8 cellular contexts compared by ENCODE assay signal in genomic region chr10:6202684-6203330, GRCh38. TPM values are rescaled to one million over a fixed set of nuclear protein-coding genes. Genes with fewer than 3 reads are reported as not detected.
DNase-seq lines count a peak whose midpoint lies in the region; ATAC-seq and TF ChIP-seq lines count a peak whose summit lies in the region.

PFKFB3 (plus strand) TSS chr10:6202932; CDS start chr10:6203261, 329 bp downstream.

- DNase-seq in Caco-2 (peak; percentile 96 to 99), PC-9 (peak; percentile 73 to 96), activated T-helper 1 cell treated with Interleukin-2 at 50 U/mL for 16 hours (ENCODE audit: low read depth) (peak; percentile 88), fibroblast of gingiva (ENCODE audit: low read depth) (peak; percentile 96), naive B cell (peak; percentile 85)

- peak within 1 kb of the TSS; percentile 55 for H3K27ac ChIP-seq in PC-9

- BruUV-seq in Caco-2 (replicated peaks; lab: Mats Ljungman, UMichigan) = no TSS peak
- no TSS peak for BruUV-seq in PC-9 (replicated peaks; lab: Mats Ljungman, UMichigan)

- CTCF ChIA-PET in Caco-2 (lab: Charles Lee) (interaction anchor here (0.6 to 5.2 kb wide), 29 partner anchors 11 to 313 kb away, joined by 3 to 327 read pairs (median 4); partner anchors contain the start of genes ANKRD16 and FBH1), PC-9 (lab: Charles Lee) (interaction anchor here (0.6 to 1.7 kb wide), 3 partner anchors 78 to 199 kb away, joined by 3 to 34 read pairs (median 3); no protein-coding TSS in a partner anchor)

- peak within 1 kb of the TSS; percentile 76 for H2AFZ ChIP-seq in PC-9

- peaks cover 6% of the 10 kb centered on the region for H3F3A ChIP-seq in PC-9 (ENCODE audit: insufficient read depth, low read depth)

- H3K4me3 Mint-ChIP-seq in Caco-2 (ENCODE audit: unreplicated experiment) (peak within 1 kb of the TSS; percentile 92), naive B cell (peak within 1 kb of the TSS; percentile 86 to 98 (median 94))
- H3K4me3 Mint-ChIP-seq in stimulated activated memory B cell treated with anti-CD40 and anti-IgM and Interleukin-4, amounts not matched to agents 10 μg/mL and 1 μg/mL and 100 μg/mL, for 72 hours = peak within 1 kb of the TSS; percentile 94

- peak; percentile 78 for ATAC-seq in GM19452 (IDR thresholded peaks at IDR 0.05; ENCODE audit: unreplicated experiment)
- peak; percentile 36 for ATAC-seq in HG03575 (IDR thresholded peaks at IDR 0.05; ENCODE audit: extremely low read depth, insufficient number of reproducible peaks, low FRiP score, unreplicated experiment)
- peak; percentile 65 to 71 for ATAC-seq in naive B cell (ENCODE audit: low read depth in 2 of 2)
- peak; percentile 93 for ATAC-seq in stimulated activated memory B cell treated with anti-CD40 and anti-IgM and Interleukin-4, amounts not matched to agents 10 μg/mL and 1 μg/mL and 100 μg/mL, for 72 hours

- H3K4me1 Mint-ChIP-seq in Caco-2 (ENCODE audit: low read depth, unreplicated experiment) (peaks cover 8% of the 10 kb centered on the region), naive B cell (peaks cover 18 to 33% (median 19%) of the 10 kb centered on the region in 3 donors)
- H3K4me1 Mint-ChIP-seq in stimulated activated memory B cell treated with anti-CD40 and anti-IgM and Interleukin-4, amounts not matched to agents 10 μg/mL and 1 μg/mL and 100 μg/mL, for 72 hours = peaks cover 41% of the 10 kb centered on the region

- no peaks in the 10 kb centered on the region for H3K27me3 Mint-ChIP-seq in Caco-2 (ENCODE audit: insufficient read depth, unreplicated experiment)
- H3K27me3 Mint-ChIP-seq in naive B cell = no peaks in the 10 kb centered on the region
- no peaks in the 10 kb centered on the region for H3K27me3 Mint-ChIP-seq in stimulated activated memory B cell treated with anti-CD40 and anti-IgM and Interleukin-4, amounts not matched to agents 10 μg/mL and 1 μg/mL and 100 μg/mL, for 72 hours

- H3K9me3 ChIP-seq in Caco-2 (no peaks in the 10 kb centered on the region), PC-9 (ENCODE audit: insufficient read depth, low read depth) (no peaks in the 10 kb centered on the region)

- no peaks in the 10 kb centered on the region for H3K36me3 ChIP-seq in Caco-2 (ENCODE audit: control insufficient read depth, insufficient read depth, low read length)
- H3K36me3 ChIP-seq in PC-9 (ENCODE audit: low read depth) = no peaks in the 10 kb centered on the region

- H3K4me1 ChIP-seq in Caco-2 (peaks cover 13% of the 10 kb centered on the region), PC-9 (replicated peaks; ENCODE audit: insufficient read depth) (peaks cover 14% of the 10 kb centered on the region; the same call in 1 of the 2 replicates)

- H3K27ac Mint-ChIP-seq in Caco-2 (ENCODE audit: unreplicated experiment) (peak within 1 kb of the TSS; percentile 78), naive B cell (peak within 1 kb of the TSS; percentile 33 to 96 (median 84))
- H3K27ac Mint-ChIP-seq in stimulated activated memory B cell treated with anti-CD40 and anti-IgM and Interleukin-4, amounts not matched to agents 10 μg/mL and 1 μg/mL and 100 μg/mL, for 72 hours = peak within 1 kb of the TSS; percentile 85

- no peaks in the 10 kb centered on the region for H3K9me2 ChIP-seq in PC-9 (ENCODE audit: insufficient read depth)

- H3K79me2 ChIP-seq in PC-9 (ENCODE audit: low read depth) = peaks cover 17% of the 10 kb centered on the region

- intact Hi-C loops in Caco-2 (cut with micrococcal nuclease; ENCODE audit: unreplicated experiment) (loop anchor here (1.0 to 5.0 kb wide), 7 partner anchors 38 to 474 kb away; partner anchors contain the start of gene RBM17), PC-9 (cut with micrococcal nuclease; ENCODE audit: unreplicated experiment) (loop anchor here (1.0 to 10.0 kb wide), 6 partner anchors 74 to 462 kb away; no protein-coding TSS in a partner anchor)

- H3K9me3 Mint-ChIP-seq in Caco-2 (ENCODE audit: unreplicated experiment) (no peaks in the 10 kb centered on the region), naive B cell (no peaks in the 10 kb centered on the region)
- no peaks in the 10 kb centered on the region for H3K9me3 Mint-ChIP-seq in stimulated activated memory B cell treated with anti-CD40 and anti-IgM and Interleukin-4, amounts not matched to agents 10 μg/mL and 1 μg/mL and 100 μg/mL, for 72 hours

- H3K27me3 ChIP-seq in Caco-2 (replicated peaks; ENCODE audit: control insufficient read depth, insufficient read depth, low read length) (no peaks in the 10 kb centered on the region), PC-9 (ENCODE audit: insufficient read depth, low read depth) (no peaks in the 10 kb centered on the region)

- H3K4me3 ChIP-seq in Caco-2 (ENCODE audit: low read depth, low read length) (peak within 1 kb of the TSS; percentile 78), PC-9 (peak within 1 kb of the TSS; percentile 90)

- H4K20me1 ChIP-seq in PC-9 (ENCODE audit: insufficient read depth) = peaks cover 11% of the 10 kb centered on the region

- TF ChIP-seq CTCF in Caco-2 (IDR thresholded peaks at IDR 0.05; ENCODE audit: insufficient read depth in 1 of 2, low read depth in 1 of 2, low read length in 1 of 2, severe bottlenecking in 1 of 2, unreplicated experiment in 1 of 2) (peak; percentile 88 to 99), PC-9 (conservative IDR thresholded peaks at IDR 0.05) (peak; percentile 81)

- H3K36me3 Mint-ChIP-seq in Caco-2 (ENCODE audit: insufficient read depth, unreplicated experiment) = peaks cover 23% of the 10 kb centered on the region
- H3K36me3 Mint-ChIP-seq in naive B cell = no peaks in the 10 kb centered on the region
- H3K36me3 Mint-ChIP-seq in stimulated activated memory B cell treated with anti-CD40 and anti-IgM and Interleukin-4, amounts not matched to agents 10 μg/mL and 1 μg/mL and 100 μg/mL, for 72 hours = peaks cover 6% of the 10 kb centered on the region

- POLR2A ChIA-PET in Caco-2 (lab: Charles Lee) = interaction anchor here (0.6 to 2.8 kb wide), 18 partner anchors 8 to 1729 kb away, joined by 3 to 46 read pairs (median 4); partner anchors contain the start of genes ANKRD16 and FBH1
- POLR2A ChIA-PET in PC-9 (lab: Charles Lee; ENCODE audit: unreplicated experiment) = interaction anchor here (0.6 to 1.2 kb wide), 5 partner anchors 15 to 392 kb away, joined by 3 to 11 read pairs (median 5); no protein-coding TSS in a partner anchor

- H3K4me2 ChIP-seq in PC-9 = peak within 1 kb of the TSS; percentile 91

RNA-seq across cellular contexts. Expression of gene PFKFB3, which starts in this region (rescaled TPM):
- 33.0 and 35.4 TPM in 2 replicates for total RNA-seq in Caco-2 (2022)
- 37.8 and 54.7 TPM in 2 replicates for total RNA-seq in PC-9 (2021)
- 1 to 10 TPM; 2.4 to 8.8 (median 3.3) TPM for polyA plus RNA-seq in naive B cell (ENCODE audit: low read depth in 6 of 6)

Comparison
In these comparisons a context has a peak if more than half of its experiments do, and no peak if none do; other contexts are left out.
1. Peak in every context shown above with its lines: DNase-seq, ATAC-seq, H3K4me3 ChIP-seq and H3K27ac ChIP-seq.
2. ATAC-seq: peak in every context shown above with its lines; median percentile 93 in stimulated activated memory B cell treated with anti-CD40 and anti-IgM and Interleukin-4, amounts not matched to agents 10 μg/mL and 1 μg/mL and 100 μg/mL, for 72 hours; 78 in GM19452; 68 in naive B cell; 36 in HG03575.